ENCODE assay signal across 19 cellular contexts in the genomic region with DNA sequence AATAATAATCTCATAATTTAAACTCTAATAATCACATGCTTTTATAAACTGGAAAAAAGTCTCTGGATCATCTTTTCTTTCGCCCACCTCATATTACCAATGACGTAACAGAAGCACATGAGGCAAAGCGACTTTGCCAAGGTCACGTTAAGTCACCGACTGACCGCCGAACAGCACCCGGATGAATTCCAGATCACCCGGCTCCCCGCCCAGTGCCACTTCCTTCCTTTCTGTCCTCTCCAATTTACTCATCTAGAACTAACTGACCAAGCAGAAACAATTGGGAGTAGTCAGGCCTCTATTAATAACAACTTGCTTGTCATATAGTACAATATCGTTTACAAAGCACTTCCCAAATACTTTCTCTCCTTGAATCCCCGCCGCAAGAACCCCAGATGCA. TPM values are rescaled to one million over a fixed set of nuclear protein-coding genes. Genes with fewer than 3 reads are reported as not detected.
A peak's percentile ranks its signal among the peaks of the same experiment; 100 is the strongest.
DNase-seq lines count a peak whose midpoint lies in the region; ATAC-seq, FAIRE-seq and TF ChIP-seq lines count a peak whose summit lies in the region.
"Had no signal": no experiment of that assay in that cellular context is flagged by ENCODE, and none has a peak within 500 bp of the region (broad histone marks: within the 10 kb centered on the region; RNA-seq: fewer than 3 reads in every experiment).

No MANE protein-coding gene starts in this region.

- FAIRE-seq in D721Med (lab: Jason Lieb, UNC): no peak
- FAIRE-seq: A549, GM12892, GM19239, H1 had no signal

- H3K4me3 ChIP-seq in fibroblast of mammary gland (ENCODE audit: control insufficient read depth, low read depth, low read length): no peak overlapping the region
- H3K4me3 ChIP-seq in heart right ventricle: no peak overlapping the region
- H3K4me3 ChIP-seq in right cardiac atrium (ENCODE audit: low read length): no peak overlapping the region
- H3K4me3 ChIP-seq: A549, HAP-1 had no signal

- 36 to 57% methylated on average over 13 of the region's 13 CpGs for WGBS in heart right ventricle, 2 donors
- 66% methylated on average over 13 of the region's 13 CpGs for WGBS in right cardiac atrium

- H3K9me3 ChIP-seq in heart right ventricle (peaks cover 0 to 12% (median 0%) of the 10 kb centered on the region in 11 donors), right cardiac atrium (ENCODE audit: control insufficient read depth, low read length) (no peaks in the 10 kb centered on the region)
- H3K9me3 ChIP-seq: A549, BE2C, HAP-1 had no signal

- peak overlapping the region; percentile 17 to 77 (median 71) for H3K27ac ChIP-seq in heart right ventricle
- H3K27ac ChIP-seq in right cardiac atrium (ENCODE audit: low read length): peak overlapping the region; percentile 57
- H3K27ac ChIP-seq: A549, C4-2B, HL-60 had no signal

- no peaks in the 10 kb centered on the region for H3K27me3 ChIP-seq in heart right ventricle
- H3K27me3 ChIP-seq in right cardiac atrium (ENCODE audit: control insufficient read depth, insufficient read depth): no peaks in the 10 kb centered on the region
- H3K27me3 ChIP-seq: BE2C had no signal

- intact Hi-C loops in heart right ventricle (cut with DNase I): loop anchor here in 2 of 10 donors (5.0 to 10.0 kb wide), 2 partner anchors 51 to 134 kb away; no protein-coding TSS in a partner anchor
- intact Hi-C loops in right cardiac atrium (cut with DNase I): no loop called here

- H3K4me1 ChIP-seq in heart right ventricle (peaks cover 0 to 6% (median 0%) of the 10 kb centered on the region in 9 donors), right cardiac atrium (ENCODE audit: control insufficient read depth, insufficient read depth, low read length) (no peaks in the 10 kb centered on the region)
- H3K4me1 ChIP-seq: A549, BE2C, HAP-1 had no signal

- H3K36me3 ChIP-seq in heart right ventricle: no peaks in the 10 kb centered on the region
- H3K36me3 ChIP-seq: BE2C, HAP-1 had no signal

- ATAC-seq in heart right ventricle (peak; percentile 72 to 97 (median 89)), right cardiac atrium (peak; percentile 43 to 71), HG02981 (IDR thresholded peaks at IDR 0.05; ENCODE audit: unreplicated experiment) (no peak)
- ATAC-seq: A549 had no signal

- TF ChIP-seq CTCF in fibroblast of mammary gland (conservative IDR thresholded peaks at IDR 0.05; ENCODE audit: control insufficient read depth, insufficient read depth, low read depth, low read length): no peak
- TF ChIP-seq CTCF in heart right ventricle (IDR thresholded peaks at IDR 0.05): no peak
- TF ChIP-seq CTCF in D721Med (IDR thresholded peaks at IDR 0.05; ENCODE audit: insufficient read depth, missing control alignments): no peak

- DNase-seq in fibroblast of mammary gland (ENCODE audit: low read depth) (peak; percentile 40), heart right ventricle (peak; percentile 55 to 62), right cardiac atrium (peak; percentile 37 to 55 (median 41)), D721Med (ENCODE audit: insufficient read length, low spot score) (no peak), kidney tubule cell (ENCODE audit: low spot score) (no peak)
- DNase-seq: BE2C; CD4-positive, alpha-beta memory T cell; COR-L47; DND-41; GDM1 had no signal

RNA-seq across cellular contexts. Expression of a gene that starts 21.1 kb away (rescaled TPM):
- total RNA-seq in heart right ventricle: 100 to 1,000 TPM; 219 to 504 (median 313) TPM
- 100 to 1,000 TPM in 1 of 2 donors, 10 to 100 TPM in 1; 26.5 to 406 TPM for polyA plus RNA-seq in heart right ventricle
- 100 to 1,000 TPM; 315 to 354 (median 333) TPM for total RNA-seq in right cardiac atrium
- 230 TPM for polyA plus RNA-seq in right cardiac atrium
- total RNA-seq: CD4-positive, alpha-beta memory T cell had no signal
- polyA plus RNA-seq: AG04450; CD4-positive, alpha-beta memory T cell had no signal

Comparison
In these comparisons a context has a peak if more than half of its experiments do, and no peak if none do; other contexts are left out.
1. DNase-seq: peak in fibroblast of mammary gland (single experiment), heart right ventricle (2 of 2) and right cardiac atrium (3 of 3); none in D721Med (single experiment) and kidney tubule cell (single experiment).